ENCODE assay signal across 8 cellular contexts in genomic region chr7:118184392-118184899, GRCh38. TPM values are rescaled to one million over a fixed set of nuclear protein-coding genes. Genes with fewer than 3 reads are reported as not detected.
DNase-seq lines count a peak whose midpoint lies in the region; ATAC-seq and TF ChIP-seq lines count a peak whose summit lies in the region.

No MANE protein-coding gene starts in this region.

- peak overlapping the region; percentile 89 for H3K27ac ChIP-seq in subcutaneous abdominal adipose tissue (ENCODE audit: low read depth, low read length)

- peaks cover 19% of the 10 kb centered on the region for H3K4me1 Mint-ChIP-seq in activated naive CD8-positive, alpha-beta T cell treated with anti-CD3 and anti-CD28 coated beads, Interleukin-2, amount 10 ng/mL, durations not matched to agents 7 days and 5 days
- peaks cover 44 to 61% of the 10 kb centered on the region in 2 donors for H3K4me1 Mint-ChIP-seq in immature natural killer cell

- H3K27me3 Mint-ChIP-seq in activated naive CD8-positive, alpha-beta T cell treated with anti-CD3 and anti-CD28 coated beads, Interleukin-2, amount 10 ng/mL, durations not matched to agents 7 days and 5 days: no peaks in the 10 kb centered on the region
- peaks cover 7 to 21% (median 8%) of the 10 kb centered on the region in 3 donors for H3K27me3 Mint-ChIP-seq in immature natural killer cell (ENCODE audit: low read depth in 3 of 3)

- H3K27me3 ChIP-seq in subcutaneous abdominal adipose tissue (ENCODE audit: control insufficient read depth in 5 of 5, insufficient read depth in 4 of 5, low read length in 5 of 5): no peaks in the 10 kb centered on the region

- no peaks in the 10 kb centered on the region for H3K9me3 Mint-ChIP-seq in activated naive CD8-positive, alpha-beta T cell treated with anti-CD3 and anti-CD28 coated beads, Interleukin-2, amount 10 ng/mL, durations not matched to agents 7 days and 5 days
- H3K9me3 Mint-ChIP-seq in immature natural killer cell: no peaks in the 10 kb centered on the region

- peak overlapping the region; percentile 94 for H3K4me3 Mint-ChIP-seq in activated naive CD8-positive, alpha-beta T cell treated with anti-CD3 and anti-CD28 coated beads, Interleukin-2, amount 10 ng/mL, durations not matched to agents 7 days and 5 days
- peak overlapping the region; percentile 91 to 99 (median 95) for H3K4me3 Mint-ChIP-seq in immature natural killer cell

- peak overlapping the region; percentile 99 for H3K27ac Mint-ChIP-seq in activated naive CD8-positive, alpha-beta T cell treated with anti-CD3 and anti-CD28 coated beads, Interleukin-2, amount 10 ng/mL, durations not matched to agents 7 days and 5 days
- peak overlapping the region; percentile 98 to 100 (median 98) for H3K27ac Mint-ChIP-seq in immature natural killer cell

- peaks cover 3 to 30% (median 26%) of the 10 kb centered on the region in 5 donors for H3K4me1 ChIP-seq in subcutaneous abdominal adipose tissue (ENCODE audit: control insufficient read depth in 5 of 5, insufficient read depth in 5 of 5, low read length in 5 of 5)

- POLR2A ChIA-PET in activated naive CD8-positive, alpha-beta T cell treated with anti-CD3 and anti-CD28 coated beads, Interleukin-2, amount 10 ng/mL, durations not matched to agents 7 days and 5 days (lab: Charles Lee): interaction anchor here (1.0 kb wide), 1 partner anchor 29 kb away, joined by 5 read pairs; no protein-coding TSS in a partner anchor

- H3K9me3 ChIP-seq in subcutaneous abdominal adipose tissue (ENCODE audit: control insufficient read depth in 5 of 5, low read length in 5 of 5): no peaks in the 10 kb centered on the region

- H3K36me3 Mint-ChIP-seq in activated naive CD8-positive, alpha-beta T cell treated with anti-CD3 and anti-CD28 coated beads, Interleukin-2, amount 10 ng/mL, durations not matched to agents 7 days and 5 days: peaks cover 20% of the 10 kb centered on the region
- peaks cover 0 to 9% (median 7%) of the 10 kb centered on the region in 3 donors for H3K36me3 Mint-ChIP-seq in immature natural killer cell

- peaks cover 11 to 18% (median 11%) of the 10 kb centered on the region in 5 donors for H3K36me3 ChIP-seq in subcutaneous abdominal adipose tissue (ENCODE audit: control insufficient read depth in 5 of 5, insufficient read depth in 5 of 5, low read length in 5 of 5)

- intact Hi-C loops in posterior vena cava (cut with DNase I): no loop called here

- TF ChIP-seq CTCF in AG10803 (conservative IDR thresholded peaks at IDR 0.05; ENCODE audit: low read length): 0 out of 2 replicates have a peak, but pooled peaks have one; percentile 2

- ATAC-seq in activated naive CD8-positive, alpha-beta T cell treated with anti-CD3 and anti-CD28 coated beads, Interleukin-2, amount 10 ng/mL, durations not matched to agents 7 days and 5 days (ENCODE audit: low read depth): no peak
- no peak for ATAC-seq in esophagus mucosa

- DNase-seq in AG10803 (ENCODE audit: low read depth): no peak
- peak; percentile 56 for DNase-seq in HT-29 (ENCODE audit: low spot score)
- no peak for DNase-seq in activated naive CD8-positive, alpha-beta T cell treated with anti-CD3 and anti-CD28 coated beads, Interleukin-2, amount 10 ng/mL, durations not matched to agents 7 days and 5 days
- no peak for DNase-seq in immature natural killer cell
- DNase-seq in posterior vena cava (ENCODE audit: low spot score): no peak
- DNase-seq in foreskin melanocyte: no peak

- H3K9ac ChIP-seq in subcutaneous abdominal adipose tissue (ENCODE audit: low read length in 5 of 5): peak overlapping the region; percentile 75 to 98 (median 97)

- peak overlapping the region; percentile 77 for H3K4me3 ChIP-seq in AG10803 (ENCODE audit: low read length)
- H3K4me3 ChIP-seq in subcutaneous abdominal adipose tissue (ENCODE audit: low read depth in 1 of 5, low read length in 5 of 5): peak overlapping the region; percentile 85 to 94 (median 86)

RNA-seq across cellular contexts. Expression of gene LSM8, which starts 0.5 kb away (rescaled TPM):
- 89.8 and 108 TPM in 2 replicates for total RNA-seq in HT-29 (2014; rRNA removed; shearing (Covaris generic))
- 10 to 100 TPM; 48.4 to 56.7 TPM for total RNA-seq in activated naive CD8-positive, alpha-beta T cell treated with anti-CD3 and anti-CD28 coated beads, Interleukin-2, amount 10 ng/mL, durations not matched to agents 7 days and 5 days
- polyA plus RNA-seq in immature natural killer cell: 10 to 100 TPM; 22.7 to 53.1 (median 25.4) TPM
- total RNA-seq in esophagus mucosa (17.3 TPM), posterior vena cava (10 to 100 TPM; 20.8 to 23.4 TPM)

RNA-seq across cellular contexts. Expression of gene ANKRD7, which starts 40.1 kb away (rescaled TPM):
- total RNA-seq in HT-29 (2014; rRNA removed; shearing (Covaris generic)): not detected in 2 replicates
- total RNA-seq in activated naive CD8-positive, alpha-beta T cell treated with anti-CD3 and anti-CD28 coated beads, Interleukin-2, amount 10 ng/mL, durations not matched to agents 7 days and 5 days: 1 to 10 TPM in 1 of 2 experiments, not detected in 1; 1.2 TPM
- not detected for polyA plus RNA-seq in immature natural killer cell
- total RNA-seq in esophagus mucosa (not detected), posterior vena cava (under 1 TPM; 0.48 to 0.93 TPM)
